Comparison of ENCODE assay signal across 33 cellular contexts in the genomic region with DNA sequence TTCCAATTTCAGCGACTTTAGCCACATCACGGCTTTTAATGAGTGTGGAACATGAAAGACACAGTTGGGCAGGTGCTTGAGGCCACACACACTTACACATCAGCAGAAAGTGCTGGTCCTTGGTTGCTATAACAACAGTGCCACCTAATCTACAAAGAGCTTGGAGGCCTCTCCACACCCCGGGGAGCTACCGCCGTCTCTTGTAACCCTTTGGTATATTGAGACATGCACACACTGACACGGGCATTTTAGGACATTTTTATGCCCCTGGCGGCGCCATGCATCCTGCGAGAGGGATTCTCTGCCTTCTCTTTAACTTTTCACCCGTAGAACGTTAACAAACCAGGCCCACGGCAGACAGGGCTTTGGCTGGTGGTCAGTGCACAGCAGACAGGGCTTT.
DNase-seq lines count a peak whose midpoint lies in the region; ATAC-seq, FAIRE-seq and TF ChIP-seq lines count a peak whose summit lies in the region.
"Had no signal": no experiment of that assay in that cellular context is flagged by ENCODE, and none has a peak within 500 bp of the region (broad histone marks: within the 10 kb centered on the region; RNA-seq: fewer than 3 reads in every experiment).

No MANE protein-coding gene starts in this region.

- H2BK20ac ChIP-seq in H9 (ENCODE audit: low read depth, low read length, poor library complexity, severe bottlenecking) = no peak overlapping the region
- H2BK20ac ChIP-seq in H1 (ENCODE audit: low read length) = no peak overlapping the region

- no peak for ATAC-seq in HG02588 (IDR thresholded peaks at IDR 0.05; ENCODE audit: unreplicated experiment)
- no peak for ATAC-seq in Right ventricle myocardium superior (ENCODE audit: poor library complexity)
- ATAC-seq in HG02852 (IDR thresholded peaks at IDR 0.05; ENCODE audit: unreplicated experiment) = no peak
- ATAC-seq: left ventricle myocardium superior; stimulated activated effector memory CD8-positive, alpha-beta T cell treated with anti-CD3 and anti-CD28 coated beads, Interleukin-12 subunit alpha, Interleukin-12 subunit beta, amount 100 ng/mL, for 72 hours had no signal

- TF ChIP-seq CTCF in H9 (conservative IDR thresholded peaks at IDR 0.05) = no peak
- TF ChIP-seq CTCF in H1 (IDR thresholded peaks at IDR 0.05; ENCODE audit: control extremely low read depth in 1 of 3, insufficient read depth in 1 of 3, low read depth in 1 of 3, low read length in 3 of 3) = no peak
- TF ChIP-seq CTCF in neural progenitor cell (IDR thresholded peaks at IDR 0.05) = no peak

- H3K23me2 ChIP-seq in H9 (ENCODE audit: insufficient read length, low read depth, low read length, poor library complexity, severe bottlenecking) (no peaks in the 10 kb centered on the region), H1 (ENCODE audit: low read depth, low read length) (no peaks in the 10 kb centered on the region)

- H4K5ac ChIP-seq in H9 (ENCODE audit: insufficient read length, low read depth, low read length) (no peak overlapping the region), H1 (ENCODE audit: insufficient read length, low read depth, low read length) (no peak overlapping the region)

- H3K9me3 ChIP-seq in H9 (ENCODE audit: control insufficient read depth, low read depth, low read length) (no peaks in the 10 kb centered on the region), H1 (ENCODE audit: insufficient read depth in 2 of 2, low read depth in 1 of 2, low read length in 1 of 2) (0 out of 4 replicates have a peak, but pooled peaks cover 0 to 2% of the 10 kb centered on the region in 2 experiments), neural progenitor cell (ENCODE audit: low read depth) (no peaks in the 10 kb centered on the region)
- H3K9me3 ChIP-seq: BLaER1, HAP-1, Peyer's patch, prostate gland, SJCRH30, transverse colon had no signal

- H3K4me1 Mint-ChIP-seq in H9 (peaks cover 13 to 14% of the 10 kb centered on the region in 2 experiments), neural progenitor cell (peaks cover 31% of the 10 kb centered on the region)
- H3K4me1 Mint-ChIP-seq: stimulated activated effector memory CD8-positive, alpha-beta T cell treated with anti-CD3 and anti-CD28 coated beads, Interleukin-12 subunit alpha, Interleukin-12 subunit beta, amount 100 ng/mL, for 72 hours had no signal

- no peak overlapping the region for H3T11ph ChIP-seq in H9 (ENCODE audit: low read length)

- H3K4me1 ChIP-seq in H9 (ENCODE audit: insufficient read depth, low read length) (peaks cover 3% of the 10 kb centered on the region; the same call in 1 of the 2 replicates), H1 (replicated peaks in 1 of 4; ENCODE audit: control insufficient read depth in 3 of 4, insufficient read depth in 4 of 4, low read length in 3 of 4) (peaks cover 0 to 15% (median 6%) of the 10 kb centered on the region in 4 experiments; a peak in 6 of 7 replicates), neural progenitor cell (peaks cover 19% of the 10 kb centered on the region)
- H3K4me1 ChIP-seq: HAP-1, prostate gland had no signal

- H3K23ac ChIP-seq in H9 (ENCODE audit: insufficient read length, low read depth, low read length) (no peak overlapping the region), H1 (ENCODE audit: insufficient read length) (no peak overlapping the region)

- WGBS in H9 (ENCODE audit: extremely low coverage, insufficient read length, low lambda C conversion rate) = no CpG with 5 or more reads among the region's 12 CpGs
- WGBS in H1 (ENCODE audit: extremely low coverage in 1 of 2, insufficient coverage in 1 of 2, insufficient read length in 1 of 2, insufficient replicate concordance in 2 of 2, low coverage in 1 of 2, low lambda C conversion rate in 2 of 2, missing lambda C conversion rate in 1 of 2), 2 experiments = 93% methylated on average over 12 of the region's 12 CpGs; no CpG with 5 or more reads in 1 of the 2 experiments

- H3K79me1 ChIP-seq in H9 (ENCODE audit: insufficient read depth, low read depth, low read length, poor library complexity, severe bottlenecking) (no peaks in the 10 kb centered on the region), H1 (ENCODE audit: low read depth, low read length) (no peaks in the 10 kb centered on the region)

- POLR2A ChIA-PET in H1 (lab: Charles Lee; ENCODE audit: partially characterized antibody) = no interaction called here

- H3K4me3 Mint-ChIP-seq in H9 = no peak overlapping the region
- H3K4me3 Mint-ChIP-seq in neural progenitor cell = no peak overlapping the region
- H3K4me3 Mint-ChIP-seq: activated naive CD8-positive, alpha-beta T cell treated with anti-CD3 and anti-CD28 coated beads, Interleukin-2, amount 10 ng/mL, durations not matched to agents 7 days and 5 days; activated T-cell treated with anti-CD3 and anti-CD28 coated beads, Interleukin-2, amount 50 U/mL, for 24 hours; naive B cell; stimulated activated effector memory CD8-positive, alpha-beta T cell treated with anti-CD3 and anti-CD28 coated beads, Interleukin-12 subunit alpha, Interleukin-12 subunit beta, amount 100 ng/mL, for 72 hours had no signal

- H3K14ac ChIP-seq in H9 (ENCODE audit: insufficient read depth, low read length) (no peak overlapping the region), H1 (ENCODE audit: insufficient read length) (no peak overlapping the region)

- H3K27ac Mint-ChIP-seq in H9 (peak overlapping the region in 2 of 3 experiments; percentile 57 to 67; a peak in 2 of 7 replicates), neural progenitor cell (peak overlapping the region; percentile 86)
- H3K27ac Mint-ChIP-seq: activated naive CD8-positive, alpha-beta T cell treated with anti-CD3 and anti-CD28 coated beads, Interleukin-2, amount 10 ng/mL, durations not matched to agents 7 days and 5 days; activated T-cell treated with anti-CD3 and anti-CD28 coated beads, Interleukin-2, amount 50 U/mL, for 24 hours; stimulated activated effector memory CD8-positive, alpha-beta T cell treated with anti-CD3 and anti-CD28 coated beads, Interleukin-12 subunit alpha, Interleukin-12 subunit beta, amount 100 ng/mL, for 72 hours had no signal

- H3F3A ChIP-seq in neural progenitor cell (ENCODE audit: low read depth) = no peaks in the 10 kb centered on the region

- H3K27me3 Mint-ChIP-seq in H9 (ENCODE audit: low read depth) (peaks cover 3% of the 10 kb centered on the region; the same call in 1 of the 2 replicates), neural progenitor cell (ENCODE audit: insufficient read depth, low read depth) (peaks cover 6% of the 10 kb centered on the region)
- H3K27me3 Mint-ChIP-seq: activated naive CD8-positive, alpha-beta T cell treated with anti-CD3 and anti-CD28 coated beads, Interleukin-2, amount 10 ng/mL, durations not matched to agents 7 days and 5 days; activated T-cell treated with anti-CD3 and anti-CD28 coated beads, Interleukin-2, amount 50 U/mL, for 24 hours had no signal

- no peak for TF ChIP-seq RAD21 in H1 (IDR thresholded peaks at IDR 0.05 in 1 of 2, conservative IDR thresholded peaks at IDR 0.05 in 1 of 2; ENCODE audit: low read depth in 2 of 2, low read length in 2 of 2)

- no peak overlapping the region for H2AK5ac ChIP-seq in H9 (ENCODE audit: insufficient read length, low read length)
- H2AK5ac ChIP-seq in H1 (ENCODE audit: low read depth, low read length) = no peak overlapping the region

- no peaks in the 10 kb centered on the region for H3K79me2 ChIP-seq in H9 (ENCODE audit: insufficient read depth, low read length)
- H3K79me2 ChIP-seq in H1 (ENCODE audit: control insufficient read depth in 1 of 2, insufficient read depth in 2 of 2, low read length in 2 of 2) = no peaks in the 10 kb centered on the region
- H3K79me2 ChIP-seq in neural progenitor cell (ENCODE audit: low read depth) = no peaks in the 10 kb centered on the region

- H3K27me3 ChIP-seq in H9 (ENCODE audit: insufficient read depth, low read length) = no peaks in the 10 kb centered on the region
- no peaks in the 10 kb centered on the region for H3K27me3 ChIP-seq in H1 (replicated peaks in 1 of 4; ENCODE audit: control insufficient read depth in 3 of 4, extremely low read depth in 1 of 4, insufficient read depth in 3 of 4, low read length in 3 of 4)
- no peaks in the 10 kb centered on the region for H3K27me3 ChIP-seq in neural progenitor cell
- H3K27me3 ChIP-seq: BLaER1, Peyer's patch, SJCRH30, transverse colon had no signal

- DNase-seq in H9 = no peak
- DNase-seq in NCI-H187 treated with DMSO at 0.1 percent for 48 hours (lab: John Stamatoyannopoulos, UW) = peak; percentile 63
- peak in 1 of 2 experiments; percentile 41 for DNase-seq in H1 (ENCODE audit: low read depth in 1 of 2, low spot score in 2 of 2)
- DNase-seq in neural progenitor cell (ENCODE audit: low spot score) = no peak
- no peak for DNase-seq in Right ventricle myocardium superior
- no peak for DNase-seq in NCI-H2171 treated with DMSO at 0.1 percent for 48 hours (lab: John Stamatoyannopoulos, UW)
- DNase-seq: activated CD4-positive, alpha-beta T cell treated with anti-CD3 and anti-CD28 coated beads for 4 hours; activated gamma-delta T cell; activated naive CD8-positive, alpha-beta T cell treated with anti-CD3 and anti-CD28 coated beads, Interleukin-2, amount 10 ng/mL, durations not matched to agents 7 days and 5 days; activated T-cell treated with anti-CD3 and anti-CD28 coated beads, Interleukin-2, amount 50 U/mL, for 24 hours; DMS 273 treated with DMSO at 0.1 percent for 48 hours; effector memory CD4-positive, alpha-beta T cell; erythroblast; glutamatergic neuron; Karpas-422; left ventricle myocardium superior; midbrain; naive B cell; NCI-H146; NCI-H69; Peyer's patch; SW 1271; T-helper 9 cell; transverse colon had no signal

- H3K9ac ChIP-seq in H9 (ENCODE audit: extremely low read depth, insufficient read length, low read length) (no peak overlapping the region), H1 (replicated peaks in 1 of 4; ENCODE audit: extremely low read depth in 1 of 4, low read depth in 3 of 4, low read length in 3 of 4) (no peak overlapping the region), neural progenitor cell (no peak overlapping the region)
- H3K9ac ChIP-seq: BLaER1 had no signal

- H4K8ac ChIP-seq in H9 (replicated peaks; ENCODE audit: insufficient read length, low read depth, low read length) (no peak overlapping the region), H1 (ENCODE audit: extremely low read depth, insufficient read depth, low read length) (0 out of 2 replicates have a peak overlapping the region, but pooled peaks have one; percentile 28)

- H3K4me3 ChIP-seq in H1 (ENCODE audit: extremely low read depth in 1 of 4, insufficient read depth in 2 of 4, low read depth in 3 of 4, low read length in 4 of 4) (no peak overlapping the region), neural progenitor cell (no peak overlapping the region)
- H3K4me3 ChIP-seq: BLaER1, coronary artery, HAP-1, Peyer's patch, prostate gland, SJCRH30, transverse colon had no signal

- H2BK5ac ChIP-seq in H9 (ENCODE audit: insufficient read length, low read length) = no peak overlapping the region
- 0 out of 2 replicates have a peak overlapping the region, but pooled peaks have one; percentile 35 for H2BK5ac ChIP-seq in H1 (ENCODE audit: low read depth, low read length)

- H4K20me1 ChIP-seq in H9 (ENCODE audit: control insufficient read depth, insufficient read depth, insufficient read length) (no peaks in the 10 kb centered on the region), H1 (replicated peaks in 1 of 2; ENCODE audit: control insufficient read depth in 1 of 2, insufficient read depth in 2 of 2, low read length in 2 of 2) (peaks cover 0 to 2% of the 10 kb centered on the region in 2 experiments), neural progenitor cell (ENCODE audit: low read depth) (no peaks in the 10 kb centered on the region)

- H3K27ac ChIP-seq in H9 (ENCODE audit: insufficient read length, low read depth, low read length) (no peak overlapping the region), H1 (ENCODE audit: low read depth, low read length) (no peak overlapping the region), neural progenitor cell (no peak overlapping the region)
- H3K27ac ChIP-seq: BLaER1, coronary artery, Peyer's patch, prostate gland, SJCRH30 had no signal

- H3K4ac ChIP-seq in H9 (ENCODE audit: low read depth, low read length) (no peak overlapping the region), H1 (replicated peaks; ENCODE audit: insufficient read length, low read depth, low read length) (no peak overlapping the region)

- H2BK15ac ChIP-seq in H9 (ENCODE audit: low read depth, low read length) (no peak overlapping the region), H1 (ENCODE audit: low read length) (no peak overlapping the region)

- no peaks in the 10 kb centered on the region for H3K36me3 ChIP-seq in H1 (ENCODE audit: control insufficient read depth in 2 of 4, insufficient read depth in 4 of 4, low read length in 3 of 4)
- no peaks in the 10 kb centered on the region for H3K36me3 ChIP-seq in neural progenitor cell
- H3K36me3 ChIP-seq: BLaER1, HAP-1, Peyer's patch, prostate gland, SJCRH30, transverse colon had no signal

- H3K36me3 Mint-ChIP-seq in H9 (ENCODE audit: insufficient read depth in 1 of 3, low read depth in 3 of 3) = no peaks in the 10 kb centered on the region
- no peaks in the 10 kb centered on the region for H3K36me3 Mint-ChIP-seq in neural progenitor cell
- H3K36me3 Mint-ChIP-seq: activated naive CD8-positive, alpha-beta T cell treated with anti-CD3 and anti-CD28 coated beads, Interleukin-2, amount 10 ng/mL, durations not matched to agents 7 days and 5 days; naive B cell had no signal

- H2BK12ac ChIP-seq in H9 (ENCODE audit: insufficient read length, low read depth, low read length) (no peak overlapping the region), H1 (ENCODE audit: low read depth, low read length) (0 out of 2 replicates have a peak overlapping the region, but pooled peaks have one; percentile 60)

- FAIRE-seq in H1 (lab: Jason Lieb, UNC) = no peak
- FAIRE-seq: GM12892 had no signal

- CTCF ChIA-PET in H1 (lab: Charles Lee; ENCODE audit: partially characterized antibody) = interaction anchor here (1.0 to 2.9 kb wide), 6 partner anchors 10 to 36 kb away, joined by 3 to 14 read pairs (median 5); no protein-coding TSS in a partner anchor

- H3K4me2 ChIP-seq in H9 (ENCODE audit: insufficient read depth, insufficient read length, low read length) = no peak overlapping the region
- H3K4me2 ChIP-seq in H1 (ENCODE audit: insufficient read depth in 1 of 2, low read depth in 2 of 2, low read length in 2 of 2) = no peak overlapping the region
- H3K4me2 ChIP-seq in neural progenitor cell = no peak overlapping the region

- no peak for TF ChIP-seq POLR2A in H1 (IDR thresholded peaks at IDR 0.05; ENCODE audit: control extremely low read depth in 1 of 2, low read depth in 2 of 2, low read length in 2 of 2)

- intact Hi-C loops in Right ventricle myocardium superior (cut with DNase I) = no loop called here

- H3K9me3 Mint-ChIP-seq in H9 (peaks cover 0 to 3% of the 10 kb centered on the region in 2 experiments; a peak in 1 of 5 replicates), neural progenitor cell (no peaks in the 10 kb centered on the region)
- H3K9me3 Mint-ChIP-seq: activated naive CD8-positive, alpha-beta T cell treated with anti-CD3 and anti-CD28 coated beads, Interleukin-2, amount 10 ng/mL, durations not matched to agents 7 days and 5 days; activated T-cell treated with anti-CD3 and anti-CD28 coated beads, Interleukin-2, amount 50 U/mL, for 24 hours; naive B cell; stimulated activated effector memory CD8-positive, alpha-beta T cell treated with anti-CD3 and anti-CD28 coated beads, Interleukin-12 subunit alpha, Interleukin-12 subunit beta, amount 100 ng/mL, for 72 hours had no signal

- H4K91ac ChIP-seq in H9 (ENCODE audit: insufficient read length, low read depth, low read length) (no peak overlapping the region), H1 (replicated peaks; ENCODE audit: insufficient read length, low read length) (no peak overlapping the region)

- H3K56ac ChIP-seq in H9 (ENCODE audit: insufficient read length, low read depth, low read length) = no peak overlapping the region
- H3K56ac ChIP-seq in H1 (replicated peaks; ENCODE audit: insufficient read length, low read depth, low read length) = no peak overlapping the region

- H2AFZ ChIP-seq in H9 (ENCODE audit: low read length) (no peak overlapping the region), H1 (ENCODE audit: low read length) (no peak overlapping the region), neural progenitor cell (replicated peaks) (no peak overlapping the region)

- TF ChIP-seq EP300 in H1 (IDR thresholded peaks at IDR 0.05; ENCODE audit: borderline replicate concordance in 1 of 2, low read depth in 2 of 2, low read length in 2 of 2) = no peak

- H2BK120ac ChIP-seq in H9 (ENCODE audit: low read depth, low read length, poor library complexity, severe bottlenecking) = no peak overlapping the region
- H2BK120ac ChIP-seq in H1 (replicated peaks; ENCODE audit: low read depth, low read length) = no peak overlapping the region

- no peak overlapping the region for H3K18ac ChIP-seq in H9 (ENCODE audit: insufficient read length, low read depth, low read length)
- H3K18ac ChIP-seq in H1 (ENCODE audit: extremely low read depth, low read length) = no peak overlapping the region
